ENCODE assay signal across 1 cellular context in the genomic region with DNA sequence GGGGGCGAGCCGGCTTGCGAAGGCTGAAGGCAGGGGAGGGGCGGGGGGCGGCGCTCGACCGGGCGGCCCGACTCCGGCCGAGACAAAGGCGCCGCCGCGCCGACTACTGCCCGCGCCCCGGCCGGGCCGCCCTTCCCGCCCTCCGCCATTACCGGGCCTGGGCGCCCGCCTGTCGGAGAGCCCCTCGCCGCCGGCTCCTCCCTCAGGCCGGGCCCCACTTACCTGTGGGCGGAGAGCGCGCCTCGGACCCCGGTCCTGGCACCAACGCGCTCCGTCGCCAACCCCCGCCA.
A peak's percentile ranks its signal among the peaks of the same experiment; 100 is the strongest.
TF ChIP-seq lines count a peak whose summit lies in the region.

No MANE protein-coding gene starts in this region.

TF ChIP-seq in K562, 482 proteins besides CTCF, POLR2A, EP300 and RAD21 (continued from another document and continues in another):
- TF ChIP-seq, protein P1, sequence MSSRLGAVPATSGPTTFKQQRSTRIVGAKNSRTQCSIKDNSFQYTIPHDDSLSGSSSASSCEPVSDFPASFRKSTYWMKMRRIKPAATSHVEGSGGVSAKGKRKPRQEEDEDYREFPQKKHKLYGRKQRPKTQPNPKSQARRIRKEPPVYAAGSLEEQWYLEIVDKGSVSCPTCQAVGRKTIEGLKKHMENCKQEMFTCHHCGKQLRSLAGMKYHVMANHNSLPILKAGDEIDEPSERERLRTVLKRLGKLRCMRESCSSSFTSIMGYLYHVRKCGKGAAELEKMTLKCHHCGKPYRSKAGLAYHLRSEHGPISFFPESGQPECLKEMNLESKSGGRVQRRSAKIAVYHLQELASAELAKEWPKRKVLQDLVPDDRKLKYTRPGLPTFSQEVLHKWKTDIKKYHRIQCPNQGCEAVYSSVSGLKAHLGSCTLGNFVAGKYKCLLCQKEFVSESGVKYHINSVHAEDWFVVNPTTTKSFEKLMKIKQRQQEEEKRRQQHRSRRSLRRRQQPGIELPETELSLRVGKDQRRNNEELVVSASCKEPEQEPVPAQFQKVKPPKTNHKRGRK (tag; IDR thresholded peaks at IDR 0.05) = no peak
- no peak for TF ChIP-seq ZEB2 (IDR thresholded peaks at IDR 0.05)
- peak; percentile 73; the same call in 1 of the 2 replicates for TF ChIP-seq E2F3 (CRISPR knock-in tag; IDR thresholded peaks at IDR 0.05)
- TF ChIP-seq ERF (CRISPR knock-in tag; IDR thresholded peaks at IDR 0.05) = 0 out of 2 replicates have a peak, but pooled peaks have one; percentile 74
- TF ChIP-seq HCFC1 (IDR thresholded peaks at IDR 0.05; ENCODE audit: low read depth, low read length) = no peak
- no peak for TF ChIP-seq ZNF232 (CRISPR knock-in tag; IDR thresholded peaks at IDR 0.05)
- TF ChIP-seq SFPQ (IDR thresholded peaks at IDR 0.05; ENCODE audit: low read depth, low read length) = no peak
- no peak for TF ChIP-seq ZNF431 (CRISPR knock-in tag; IDR thresholded peaks at IDR 0.05)
- TF ChIP-seq CCNT2 (IDR thresholded peaks at IDR 0.05; ENCODE audit: borderline replicate concordance, extremely low read depth, insufficient read length, low read depth, low read length) = peak; percentile 14
- no peak for TF ChIP-seq ZBTB1 (CRISPR knock-in tag; IDR thresholded peaks at IDR 0.05; ENCODE audit: borderline replicate concordance, low read depth)
- no peak for TF ChIP-seq TRIM28 (IDR thresholded peaks at IDR 0.05)
- no peak for TF ChIP-seq ZSCAN32 (CRISPR knock-in tag; IDR thresholded peaks at IDR 0.05)
- TF ChIP-seq ZZZ3 (IDR thresholded peaks at IDR 0.05) = no peak
- no peak for TF ChIP-seq BRD9 (IDR thresholded peaks at IDR 0.05; ENCODE audit: low read depth, partially characterized antibody)
- no peak for TF ChIP-seq STAT5A (IDR thresholded peaks at IDR 0.05; ENCODE audit: borderline replicate concordance, low read length)
- TF ChIP-seq, protein P2, sequence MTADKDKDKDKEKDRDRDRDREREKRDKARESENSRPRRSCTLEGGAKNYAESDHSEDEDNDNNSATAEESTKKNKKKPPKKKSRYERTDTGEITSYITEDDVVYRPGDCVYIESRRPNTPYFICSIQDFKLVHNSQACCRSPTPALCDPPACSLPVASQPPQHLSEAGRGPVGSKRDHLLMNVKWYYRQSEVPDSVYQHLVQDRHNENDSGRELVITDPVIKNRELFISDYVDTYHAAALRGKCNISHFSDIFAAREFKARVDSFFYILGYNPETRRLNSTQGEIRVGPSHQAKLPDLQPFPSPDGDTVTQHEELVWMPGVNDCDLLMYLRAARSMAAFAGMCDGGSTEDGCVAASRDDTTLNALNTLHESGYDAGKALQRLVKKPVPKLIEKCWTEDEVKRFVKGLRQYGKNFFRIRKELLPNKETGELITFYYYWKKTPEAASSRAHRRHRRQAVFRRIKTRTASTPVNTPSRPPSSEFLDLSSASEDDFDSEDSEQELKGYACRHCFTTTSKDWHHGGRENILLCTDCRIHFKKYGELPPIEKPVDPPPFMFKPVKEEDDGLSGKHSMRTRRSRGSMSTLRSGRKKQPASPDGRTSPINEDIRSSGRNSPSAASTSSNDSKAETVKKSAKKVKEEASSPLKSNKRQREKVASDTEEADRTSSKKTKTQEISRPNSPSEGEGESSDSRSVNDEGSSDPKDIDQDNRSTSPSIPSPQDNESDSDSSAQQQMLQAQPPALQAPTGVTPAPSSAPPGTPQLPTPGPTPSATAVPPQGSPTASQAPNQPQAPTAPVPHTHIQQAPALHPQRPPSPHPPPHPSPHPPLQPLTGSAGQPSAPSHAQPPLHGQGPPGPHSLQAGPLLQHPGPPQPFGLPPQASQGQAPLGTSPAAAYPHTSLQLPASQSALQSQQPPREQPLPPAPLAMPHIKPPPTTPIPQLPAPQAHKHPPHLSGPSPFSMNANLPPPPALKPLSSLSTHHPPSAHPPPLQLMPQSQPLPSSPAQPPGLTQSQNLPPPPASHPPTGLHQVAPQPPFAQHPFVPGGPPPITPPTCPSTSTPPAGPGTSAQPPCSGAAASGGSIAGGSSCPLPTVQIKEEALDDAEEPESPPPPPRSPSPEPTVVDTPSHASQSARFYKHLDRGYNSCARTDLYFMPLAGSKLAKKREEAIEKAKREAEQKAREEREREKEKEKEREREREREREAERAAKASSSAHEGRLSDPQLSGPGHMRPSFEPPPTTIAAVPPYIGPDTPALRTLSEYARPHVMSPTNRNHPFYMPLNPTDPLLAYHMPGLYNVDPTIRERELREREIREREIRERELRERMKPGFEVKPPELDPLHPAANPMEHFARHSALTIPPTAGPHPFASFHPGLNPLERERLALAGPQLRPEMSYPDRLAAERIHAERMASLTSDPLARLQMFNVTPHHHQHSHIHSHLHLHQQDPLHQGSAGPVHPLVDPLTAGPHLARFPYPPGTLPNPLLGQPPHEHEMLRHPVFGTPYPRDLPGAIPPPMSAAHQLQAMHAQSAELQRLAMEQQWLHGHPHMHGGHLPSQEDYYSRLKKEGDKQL (CRISPR knock-in tag; IDR thresholded peaks at IDR 0.05; ENCODE audit: borderline replicate concordance) = no peak
- no peak for TF ChIP-seq C11orf30 (IDR thresholded peaks at IDR 0.05; ENCODE audit: low read depth)
- TF ChIP-seq, protein P3, sequence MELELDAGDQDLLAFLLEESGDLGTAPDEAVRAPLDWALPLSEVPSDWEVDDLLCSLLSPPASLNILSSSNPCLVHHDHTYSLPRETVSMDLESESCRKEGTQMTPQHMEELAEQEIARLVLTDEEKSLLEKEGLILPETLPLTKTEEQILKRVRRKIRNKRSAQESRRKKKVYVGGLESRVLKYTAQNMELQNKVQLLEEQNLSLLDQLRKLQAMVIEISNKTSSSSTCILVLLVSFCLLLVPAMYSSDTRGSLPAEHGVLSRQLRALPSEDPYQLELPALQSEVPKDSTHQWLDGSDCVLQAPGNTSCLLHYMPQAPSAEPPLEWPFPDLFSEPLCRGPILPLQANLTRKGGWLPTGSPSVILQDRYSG (tag; conservative IDR thresholded peaks at IDR 0.05; ENCODE audit: low read depth) = no peak
- TF ChIP-seq NKRF (IDR thresholded peaks at IDR 0.05; ENCODE audit: borderline replicate concordance) = no peak
- TF ChIP-seq CSDE1 (IDR thresholded peaks at IDR 0.05) = no peak
- no peak for TF ChIP-seq CBFB (CRISPR knock-in tag; IDR thresholded peaks at IDR 0.05)
- no peak for TF ChIP-seq EZH2 (IDR thresholded peaks at IDR 0.05; ENCODE audit: borderline replicate concordance, low read depth, low read length)
- TF ChIP-seq RFX7 (CRISPR knock-in tag; IDR thresholded peaks at IDR 0.05) = no peak
- no peak for TF ChIP-seq ELF1 (tag; IDR thresholded peaks at IDR 0.05)
- no peak for TF ChIP-seq HDAC1 (IDR thresholded peaks at IDR 0.05)
- no peak for TF ChIP-seq COPS2 (conservative IDR thresholded peaks at IDR 0.05)
- no peak for TF ChIP-seq FOS (IDR thresholded peaks at IDR 0.05; ENCODE audit: extremely low read depth, insufficient read length)
- TF ChIP-seq FOXJ2 (tag; IDR thresholded peaks at IDR 0.05) = 0 out of 2 replicates have a peak, but pooled peaks have one; percentile 11
- TF ChIP-seq MYC (IDR thresholded peaks at IDR 0.05; ENCODE audit: low read depth, low read length) = no peak
- no peak for TF ChIP-seq MYC (CRISPR knock-in tag; IDR thresholded peaks at IDR 0.05; ENCODE audit: borderline replicate concordance, low read depth)
- TF ChIP-seq, protein P4, sequence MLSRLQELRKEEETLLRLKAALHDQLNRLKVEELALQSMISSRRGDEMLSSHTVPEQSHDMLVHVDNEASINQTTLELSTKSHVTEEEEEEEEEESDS (CRISPR knock-in tag; IDR thresholded peaks at IDR 0.05) = no peak
- TF ChIP-seq ETV1 (tag; conservative IDR thresholded peaks at IDR 0.05; ENCODE audit: low read depth) = no peak
- no peak for TF ChIP-seq GTF3C2 (IDR thresholded peaks at IDR 0.05; ENCODE audit: borderline replicate concordance, extremely low read depth, insufficient read length)
- TF ChIP-seq, protein P5, sequence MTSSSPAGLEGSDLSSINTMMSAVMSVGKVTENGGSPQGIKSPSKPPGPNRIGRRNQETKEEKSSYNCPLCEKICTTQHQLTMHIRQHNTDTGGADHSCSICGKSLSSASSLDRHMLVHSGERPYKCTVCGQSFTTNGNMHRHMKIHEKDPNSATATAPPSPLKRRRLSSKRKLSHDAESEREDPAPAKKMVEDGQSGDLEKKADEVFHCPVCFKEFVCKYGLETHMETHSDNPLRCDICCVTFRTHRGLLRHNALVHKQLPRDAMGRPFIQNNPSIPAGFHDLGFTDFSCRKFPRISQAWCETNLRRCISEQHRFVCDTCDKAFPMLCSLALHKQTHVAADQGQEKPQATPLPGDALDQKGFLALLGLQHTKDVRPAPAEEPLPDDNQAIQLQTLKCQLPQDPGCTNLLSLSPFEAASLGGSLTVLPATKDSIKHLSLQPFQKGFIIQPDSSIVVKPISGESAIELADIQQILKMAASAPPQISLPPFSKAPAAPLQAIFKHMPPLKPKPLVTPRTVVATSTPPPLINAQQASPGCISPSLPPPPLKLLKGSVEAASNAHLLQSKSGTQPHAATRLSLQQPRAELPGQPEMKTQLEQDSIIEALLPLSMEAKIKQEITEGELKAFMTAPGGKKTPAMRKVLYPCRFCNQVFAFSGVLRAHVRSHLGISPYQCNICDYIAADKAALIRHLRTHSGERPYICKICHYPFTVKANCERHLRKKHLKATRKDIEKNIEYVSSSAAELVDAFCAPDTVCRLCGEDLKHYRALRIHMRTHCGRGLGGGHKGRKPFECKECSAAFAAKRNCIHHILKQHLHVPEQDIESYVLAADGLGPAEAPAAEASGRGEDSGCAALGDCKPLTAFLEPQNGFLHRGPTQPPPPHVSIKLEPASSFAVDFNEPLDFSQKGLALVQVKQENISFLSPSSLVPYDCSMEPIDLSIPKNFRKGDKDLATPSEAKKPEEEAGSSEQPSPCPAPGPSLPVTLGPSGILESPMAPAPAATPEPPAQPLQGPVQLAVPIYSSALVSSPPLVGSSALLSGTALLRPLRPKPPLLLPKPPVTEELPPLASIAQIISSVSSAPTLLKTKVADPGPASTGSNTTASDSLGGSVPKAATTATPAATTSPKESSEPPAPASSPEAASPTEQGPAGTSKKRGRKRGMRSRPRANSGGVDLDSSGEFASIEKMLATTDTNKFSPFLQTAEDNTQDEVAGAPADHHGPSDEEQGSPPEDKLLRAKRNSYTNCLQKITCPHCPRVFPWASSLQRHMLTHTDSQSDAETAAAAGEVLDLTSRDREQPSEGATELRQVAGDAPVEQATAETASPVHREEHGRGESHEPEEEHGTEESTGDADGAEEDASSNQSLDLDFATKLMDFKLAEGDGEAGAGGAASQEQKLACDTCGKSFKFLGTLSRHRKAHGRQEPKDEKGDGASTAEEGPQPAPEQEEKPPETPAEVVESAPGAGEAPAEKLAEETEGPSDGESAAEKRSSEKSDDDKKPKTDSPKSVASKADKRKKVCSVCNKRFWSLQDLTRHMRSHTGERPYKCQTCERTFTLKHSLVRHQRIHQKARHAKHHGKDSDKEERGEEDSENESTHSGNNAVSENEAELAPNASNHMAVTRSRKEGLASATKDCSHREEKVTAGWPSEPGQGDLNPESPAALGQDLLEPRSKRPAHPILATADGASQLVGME (CRISPR knock-in tag; IDR thresholded peaks at IDR 0.05) = no peak
- no peak for TF ChIP-seq MEIS2 (IDR thresholded peaks at IDR 0.05; ENCODE audit: partially characterized antibody)
- no peak for TF ChIP-seq POLR2AphosphoS5 (IDR thresholded peaks at IDR 0.05; ENCODE audit: control insufficient read depth, insufficient read depth, low read depth, low read length)
- no peak for TF ChIP-seq SMARCE1 (IDR thresholded peaks at IDR 0.05)
- no peak for TF ChIP-seq FOXP1 (CRISPR knock-in tag; IDR thresholded peaks at IDR 0.05)
- peak; percentile 33; the same call in 1 of the 2 replicates for TF ChIP-seq ZBTB7A (IDR thresholded peaks at IDR 0.05; ENCODE audit: borderline replicate concordance, control insufficient read depth, low read depth, low read length)
- peak in 1 of 2 experiments; percentile 50; a peak in 1 of 4 replicates for TF ChIP-seq NONO (IDR thresholded peaks at IDR 0.05; ENCODE audit: low read depth in 2 of 2, low read length in 1 of 2)
- TF ChIP-seq ZNF79 (CRISPR knock-in tag; IDR thresholded peaks at IDR 0.05; ENCODE audit: low read depth) = no peak
